16 cellular contexts compared by ENCODE assay signal in the genomic region with DNA sequence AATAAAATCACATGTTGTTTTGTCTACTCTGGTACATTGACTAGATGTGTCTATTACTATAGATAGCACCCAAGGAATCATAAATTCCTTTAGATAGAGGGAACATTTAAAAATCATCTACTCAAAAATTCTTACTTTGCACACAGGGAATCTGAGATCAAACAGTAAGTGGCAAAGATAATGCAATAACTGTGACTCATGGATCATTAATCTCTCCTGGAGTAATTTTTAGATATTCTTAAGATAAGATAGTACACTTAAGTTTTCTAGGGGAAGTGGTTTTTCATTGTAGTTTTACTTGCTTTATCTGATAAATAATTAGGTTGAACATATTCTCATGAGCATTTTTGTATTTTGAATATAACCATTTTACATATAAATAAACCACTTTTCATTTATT.
DNase-seq lines count a peak whose midpoint lies in the region; FAIRE-seq and TF ChIP-seq lines count a peak whose summit lies in the region.
"Had no signal": no experiment of that assay in that cellular context is flagged by ENCODE, and none has a peak within 500 bp of the region (broad histone marks: within the 10 kb centered on the region; RNA-seq: fewer than 3 reads in every experiment).

No MANE protein-coding gene starts in this region.

- POLR2A ChIA-PET in RWPE1 (lab: Yijun Ruan, JAX; ENCODE audit: low non-redundant PET) = no interaction called here

- CTCF ChIA-PET in RWPE1 (lab: Yijun Ruan, JAX) = no interaction called here

- no peaks in the 10 kb centered on the region for H3K4me1 ChIP-seq in SJCRH30

- FAIRE-seq in islet of Langerhans (lab: Jason Lieb, UNC) = peak; percentile 92
- FAIRE-seq: GM12891, GM19239, HTR-8/SVneo had no signal

- no peak for TF ChIP-seq CTCF in RWPE1 (conservative IDR thresholded peaks at IDR 0.05; ENCODE audit: low read depth)
- TF ChIP-seq CTCF in epithelial cell of esophagus (IDR thresholded peaks at IDR 0.05; ENCODE audit: insufficient read depth, low read depth, low read length, missing control alignments) = no peak

- H3K27me3 ChIP-seq in SJCRH30 = no peaks in the 10 kb centered on the region

- H3K4me3 ChIP-seq in epithelial cell of esophagus (ENCODE audit: low read length) (no peak overlapping the region), SJCRH30 (no peak overlapping the region)

- H3K9me3 ChIP-seq in SJCRH30 (replicated peaks) = no peaks in the 10 kb centered on the region

- DNase-seq in HS-5 (ENCODE audit: low read depth) = peak; percentile 10
- peak; percentile 1 for DNase-seq in RWPE1 (ENCODE audit: low spot score)
- peak; percentile 1 for DNase-seq in epithelial cell of esophagus (ENCODE audit: low read depth)
- DNase-seq in epidermal melanocyte (ENCODE audit: insufficient read length, low spot score) = no peak
- DNase-seq in HUDEP-2 (lab: John Stamatoyannopoulos, UW; ENCODE audit: unreplicated experiment in 76 of 76) = no peak
- no peak for DNase-seq in SJCRH30
- no peak for DNase-seq in erythroblast (lab: John Stamatoyannopoulos, UW)
- DNase-seq: C1 segment of cervical spinal cord; CD4-positive, alpha-beta memory T cell; DMS79; GOT3; H9 had no signal

- H3K36me3 ChIP-seq in SJCRH30 = no peaks in the 10 kb centered on the region

- no peak for TF ChIP-seq POLR2A in erythroblast (IDR thresholded peaks at IDR 0.05; ENCODE audit: low read length)

- no peak overlapping the region for H3K27ac ChIP-seq in RWPE1
- no peak overlapping the region for H3K27ac ChIP-seq in SJCRH30

Comparison
In these comparisons a context has a peak if more than half of its experiments do, and no peak if none do; other contexts are left out.
1. DNase-seq: peak in HS-5 (single experiment), RWPE1 (single experiment) and epithelial cell of esophagus (single experiment); none in epidermal melanocyte (single experiment), HUDEP-2 (0 of 76), SJCRH30 (0 of 2) and erythroblast (0 of 2).